Comparison of ENCODE assay signal across 9 cellular contexts in genomic region chr4:147786031-147786430, GRCh38. TPM values are rescaled to one million over a fixed set of nuclear protein-coding genes. Genes with fewer than 3 reads are reported as not detected.
DNase-seq lines count a peak whose midpoint lies in the region; ATAC-seq and FAIRE-seq lines count a peak whose summit lies in the region.
"Had no signal": no experiment of that assay in that cellular context is flagged by ENCODE, and none has a peak within 500 bp of the region (broad histone marks: within the 10 kb centered on the region; RNA-seq: fewer than 3 reads in every experiment).

No MANE protein-coding gene starts in this region.

- peak; percentile 88 for FAIRE-seq in GM18507 (lab: Jason Lieb, UNC)

- H3K27ac ChIP-seq in esophagus (ENCODE audit: low read depth in 2 of 2, low read length in 1 of 2): peak overlapping the region; percentile 40 to 45
- no peak overlapping the region for H3K27ac ChIP-seq in naive thymus-derived CD4-positive, alpha-beta T cell (ENCODE audit: low read depth, low read length)

- ATAC-seq in GM21515 (IDR thresholded peaks at IDR 0.05; ENCODE audit: unreplicated experiment): peak; percentile 83
- peak; percentile 78 for ATAC-seq in HG03439 (IDR thresholded peaks at IDR 0.05; ENCODE audit: unreplicated experiment)
- no peak for ATAC-seq in naive thymus-derived CD4-positive, alpha-beta T cell

- peaks cover 0 to 24% (median 0%) of the 10 kb centered on the region in 7 donors for H3K4me1 Mint-ChIP-seq in naive thymus-derived CD4-positive, alpha-beta T cell

- H3K36me3 Mint-ChIP-seq in naive thymus-derived CD4-positive, alpha-beta T cell: no peaks in the 10 kb centered on the region

- no peaks in the 10 kb centered on the region for H3K27me3 ChIP-seq in esophagus (ENCODE audit: control insufficient read depth in 1 of 2, insufficient read depth in 2 of 2, low read length in 2 of 2)
- H3K27me3 ChIP-seq in naive thymus-derived CD4-positive, alpha-beta T cell (ENCODE audit: control insufficient read depth in 2 of 2, insufficient read depth in 2 of 2, low read length in 2 of 2): no peaks in the 10 kb centered on the region
- H3K27me3 ChIP-seq: spleen had no signal

- no peak overlapping the region for H3K4me3 ChIP-seq in esophagus (ENCODE audit: low read depth in 1 of 2, low read length in 2 of 2)
- no peak overlapping the region for H3K4me3 ChIP-seq in naive thymus-derived CD4-positive, alpha-beta T cell (ENCODE audit: low read length)
- H3K4me3 ChIP-seq: spleen had no signal

- POLR2A ChIA-PET in naive thymus-derived CD4-positive, alpha-beta T cell (lab: Charles Lee): no interaction called here

- H3K9me3 ChIP-seq in esophagus (ENCODE audit: control insufficient read depth in 2 of 2, insufficient read depth in 1 of 2, low read depth in 1 of 2, low read length in 1 of 2): no peaks in the 10 kb centered on the region
- no peaks in the 10 kb centered on the region for H3K9me3 ChIP-seq in naive thymus-derived CD4-positive, alpha-beta T cell (ENCODE audit: control insufficient read depth in 2 of 3, low read length in 3 of 3)
- H3K9me3 ChIP-seq: spleen had no signal

- no peaks in the 10 kb centered on the region for H3K9me3 Mint-ChIP-seq in naive thymus-derived CD4-positive, alpha-beta T cell

- WGBS in esophagus, 2 donors: 83 to 85% methylated on average over 2 of the region's 2 CpGs

- CTCF ChIA-PET in naive thymus-derived CD4-positive, alpha-beta T cell (lab: Charles Lee): no interaction called here

- no peaks in the 10 kb centered on the region for H3K36me3 ChIP-seq in esophagus (ENCODE audit: control insufficient read depth in 2 of 2, insufficient read depth in 2 of 2, low read length in 1 of 2)
- no peaks in the 10 kb centered on the region for H3K36me3 ChIP-seq in naive thymus-derived CD4-positive, alpha-beta T cell (ENCODE audit: control insufficient read depth in 2 of 3, insufficient read depth in 3 of 3, low read length in 3 of 3)
- H3K36me3 ChIP-seq: spleen had no signal

- no peak overlapping the region for H3K4me3 Mint-ChIP-seq in naive thymus-derived CD4-positive, alpha-beta T cell

- intact Hi-C loops in naive thymus-derived CD4-positive, alpha-beta T cell (cut with micrococcal nuclease): no loop called here

- peaks cover 2 to 3% of the 10 kb centered on the region in 2 donors for H3K4me1 ChIP-seq in esophagus (ENCODE audit: control insufficient read depth in 2 of 2, insufficient read depth in 2 of 2, low read length in 1 of 2)
- H3K4me1 ChIP-seq in naive thymus-derived CD4-positive, alpha-beta T cell (ENCODE audit: control insufficient read depth in 2 of 2, insufficient read depth in 2 of 2, low read length in 2 of 2): no peaks in the 10 kb centered on the region

- DNase-seq in GM18507 (ENCODE audit: extremely low spot score, insufficient read length, low read depth) (no peak), NCI-H128 (lab: John Stamatoyannopoulos, UW; ENCODE audit: unreplicated experiment) (no peak)
- DNase-seq in activated CD8-positive, alpha-beta memory T cell treated with anti-CD3 and anti-CD28 coated beads, Interleukin-2, amount 50 U/mL, for 4 hours: no peak
- DNase-seq in activated T-cell treated with anti-CD3 and anti-CD28 coated beads, Interleukin-2, amount 50 U/mL, for 48 hours: no peak
- DNase-seq in naive thymus-derived CD4-positive, alpha-beta T cell: no peak
- DNase-seq: spleen had no signal

- H3K27me3 Mint-ChIP-seq in naive thymus-derived CD4-positive, alpha-beta T cell: no peaks in the 10 kb centered on the region

- H3K27ac Mint-ChIP-seq in naive thymus-derived CD4-positive, alpha-beta T cell: peak overlapping the region in 1 of 9 donors; percentile 37

RNA-seq across cellular contexts. Expression of gene ARHGAP10, which starts 54.1 kb away (rescaled TPM):
- polyA plus RNA-seq in esophagus: 10 to 100 TPM; 31.2 to 53.9 TPM
- total RNA-seq in naive thymus-derived CD4-positive, alpha-beta T cell: 1 to 10 TPM; 2.9 to 8.5 (median 3.2) TPM
- polyA plus RNA-seq in naive thymus-derived CD4-positive, alpha-beta T cell: 1 to 10 TPM; 1.9 to 2.5 TPM

Comparison
In these comparisons a context has a peak if more than half of its experiments do, and no peak if none do; other contexts are left out.
1. RNA of gene ARHGAP10, which starts 54.1 kb away (polyA plus RNA-seq): 31.2 to 53.9 TPM in esophagus; 1.9 to 2.5 TPM in naive thymus-derived CD4-positive, alpha-beta T cell; every median in the first group is over 4 times any median in the second.